In genomic region chr1:58089898-58090535, GRCh38 we compare ENCODE assay signal across 23 cellular contexts.
"Had no signal": no experiment of that assay in that cellular context is flagged by ENCODE, and none has a peak within 500 bp of the region (broad histone marks: within the 10 kb centered on the region; RNA-seq: fewer than 3 reads in every experiment).

No MANE protein-coding gene starts in this region.

- H3K4me2 ChIP-seq: smooth muscle cell had no signal

- H3K27me3 ChIP-seq: colonic mucosa, left lung, neutrophil, pancreas, sigmoid colon, vagina had no signal

- DNase-seq: activated B cell treated with CpG ODN at 0.5 μM for 24 hours; activated CD4-positive, alpha-beta T cell treated with anti-CD3 and anti-CD28 coated beads for 4 hours; activated CD4-positive, alpha-beta T cell treated with anti-CD3 and anti-CD28 coated beads, Interleukin-2, amount 50 U/mL, for 48 hours; activated naive CD4-positive, alpha-beta T cell treated with Interleukin-2 at 50 U/mL for 16 hours; activated naive CD8-positive, alpha-beta T cell treated with anti-CD3 and anti-CD28 coated beads for 36 hours; activated T-cell treated with anti-CD3 and anti-CD28 coated beads, Interleukin-2, amount 50 U/mL, for 48 hours; colonic mucosa; foreskin fibroblast; kidney; left lung; pancreas; sigmoid colon; stimulated activated CD4-positive, alpha-beta T cell treated with anti-CD3 and anti-CD28 coated beads, Interleukin-15, amount 100 ng/mL, for 24 hours; stimulated activated CD4-positive, alpha-beta T cell treated with anti-CD3 and anti-CD28 coated beads, Interleukin-2, amount 100 ng/mL, for 48 hours; stimulated activated CD8-positive, alpha-beta memory T cell treated with anti-CD3 and anti-CD28 coated beads, Interleukin-4, amount 100 ng/mL, for 48 hours; stimulated activated naive B cell treated with anti-CD40 and anti-IgM and Interleukin-4, amounts not matched to agents 10 μg/mL and 1 μg/mL and 100 μg/mL, for 72 hours; T-helper 17 cell; trophoblast cell had no signal

- ATAC-seq: left lung; naive thymus-derived CD4-positive, alpha-beta T cell; pancreas; stimulated activated naive B cell treated with anti-CD40 and anti-IgM and Interleukin-4, amounts not matched to agents 10 μg/mL and 1 μg/mL and 100 μg/mL, for 72 hours; T-helper 17 cell had no signal

- H3K36me3 ChIP-seq: colonic mucosa, left lung, neutrophil, pancreas, sigmoid colon, vagina had no signal

- H3K4me3 ChIP-seq: colonic mucosa, left lung, lung, pancreas, sigmoid colon, smooth muscle cell, vagina had no signal

- H3K9me3 ChIP-seq: colonic mucosa, left lung, neutrophil, pancreas, sigmoid colon, vagina had no signal

- H3K27ac ChIP-seq: colonic mucosa, left lung, neutrophil, pancreas, sigmoid colon, vagina had no signal

- H3K4me1 ChIP-seq: colonic mucosa, left lung, pancreas, sigmoid colon, vagina had no signal
